ENCODE assay signal across 8 cellular contexts in genomic region chr7:47480576-47481538, GRCh38.
DNase-seq lines count a peak whose midpoint lies in the region; ATAC-seq lines count a peak whose summit lies in the region.

No MANE protein-coding gene starts in this region.

- H3K4me1 ChIP-seq in BLaER1 (peaks cover 97% of the 10 kb centered on the region), iPS-20b (ENCODE audit: insufficient read depth, low read length) (peaks cover 24% of the 10 kb centered on the region)

- ATAC-seq in GM21381 (IDR thresholded peaks at IDR 0.05; ENCODE audit: unreplicated experiment) (peak; percentile 60), HG03575 (IDR thresholded peaks at IDR 0.05; ENCODE audit: extremely low read depth, insufficient number of reproducible peaks, low FRiP score, unreplicated experiment) (peak; percentile 51)

- H3K9me3 ChIP-seq in BLaER1 (0 out of 2 replicates have a peak, but pooled peaks cover 8% of the 10 kb centered on the region), iPS-20b (ENCODE audit: insufficient read depth, low read depth, low read length) (no peaks in the 10 kb centered on the region)

- H3K9ac ChIP-seq in BLaER1 (no peak overlapping the region), iPS-20b (ENCODE audit: low read depth, low read length) (no peak overlapping the region)

- peaks cover 42% of the 10 kb centered on the region for H4K20me1 ChIP-seq in BLaER1

- no peaks in the 10 kb centered on the region for H3K36me3 ChIP-seq in BLaER1
- no peaks in the 10 kb centered on the region for H3K36me3 ChIP-seq in iPS-20b (ENCODE audit: insufficient read depth, low read depth, low read length)

- H3K4me2 ChIP-seq in BLaER1 = peak overlapping the region; percentile 84

- no peak overlapping the region; the same call in 1 of the 2 replicates for H3K27ac ChIP-seq in BLaER1
- H3K27ac ChIP-seq in iPS-20b (ENCODE audit: low read length) = no peak overlapping the region

- H3K4me3 ChIP-seq in BLaER1 (no peak overlapping the region), iPS-20b (ENCODE audit: low read length) (peak overlapping the region; percentile 44; the same call in 1 of the 2 replicates)

- H3K27me3 ChIP-seq in BLaER1 = no peaks in the 10 kb centered on the region
- peaks cover 64% of the 10 kb centered on the region for H3K27me3 ChIP-seq in iPS-20b (ENCODE audit: insufficient read depth, low read length)

- DNase-seq in SKM-1 treated with dmso at 0.1 percent for 144 hours (lab: John Stamatoyannopoulos, UW; ENCODE audit: unreplicated experiment) = no peak
- DNase-seq in AML-193 (lab: John Stamatoyannopoulos, UW) = no peak
- no peak for DNase-seq in hippocampal formation (lab: John Stamatoyannopoulos, UW)
- no peak for DNase-seq in stimulated activated naive CD4-positive, alpha-beta T cell treated with Interleukin-2 at 50 U/mL for 16 hours (lab: John Stamatoyannopoulos, UW)
